1 cellular context compared by ENCODE assay signal in the genomic region with DNA sequence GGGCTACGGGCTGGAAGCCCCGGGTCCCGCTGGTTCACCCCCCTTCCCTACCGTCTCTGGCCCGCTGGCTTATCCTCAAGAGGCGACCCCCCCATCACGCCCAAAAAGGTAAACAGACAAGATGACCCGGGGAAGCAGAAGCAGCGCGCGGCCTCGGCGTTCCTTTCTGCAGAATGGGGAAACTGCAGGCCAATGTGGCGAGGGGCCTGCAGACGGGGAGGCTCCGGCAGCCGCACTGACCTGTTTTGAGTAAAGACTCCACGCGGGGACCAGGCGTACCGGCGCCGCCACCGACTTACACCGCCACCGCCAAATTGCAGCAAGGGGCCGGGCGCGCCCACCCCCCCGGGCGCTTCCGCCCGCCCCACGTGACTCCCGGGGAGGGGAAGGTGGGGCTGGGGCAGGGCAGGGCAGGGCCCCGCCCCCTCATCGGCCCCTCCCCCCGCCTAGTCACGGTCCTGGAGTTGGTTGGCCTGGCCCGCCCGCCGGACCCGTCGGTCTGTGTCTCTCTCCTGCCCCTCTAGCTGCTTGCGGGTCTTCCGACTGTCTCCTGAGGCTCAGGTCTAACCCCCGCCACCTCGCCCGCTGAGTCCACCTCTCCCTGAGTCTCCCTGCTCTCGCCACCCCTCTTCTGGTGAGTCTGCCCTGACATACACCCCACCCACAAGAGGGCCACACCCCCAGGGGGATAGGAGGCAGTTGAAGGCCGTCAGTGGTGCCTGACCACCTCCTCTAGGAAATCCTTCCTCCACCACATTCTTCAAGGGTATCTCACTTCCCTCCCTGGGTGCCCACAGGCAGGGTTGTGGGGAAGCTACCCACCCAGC.
TF ChIP-seq lines count a peak whose summit lies in the region.

A gene (minus strand): TSS at position 321 of the 827 bp plus-strand sequence. CDS start 25,280 bp downstream, outside the sequence.

TF ChIP-seq in HepG2, 621 proteins besides CTCF, POLR2A, EP300 and RAD21 (continued from another document and continues in another):
- TF ChIP-seq, protein P1, sequence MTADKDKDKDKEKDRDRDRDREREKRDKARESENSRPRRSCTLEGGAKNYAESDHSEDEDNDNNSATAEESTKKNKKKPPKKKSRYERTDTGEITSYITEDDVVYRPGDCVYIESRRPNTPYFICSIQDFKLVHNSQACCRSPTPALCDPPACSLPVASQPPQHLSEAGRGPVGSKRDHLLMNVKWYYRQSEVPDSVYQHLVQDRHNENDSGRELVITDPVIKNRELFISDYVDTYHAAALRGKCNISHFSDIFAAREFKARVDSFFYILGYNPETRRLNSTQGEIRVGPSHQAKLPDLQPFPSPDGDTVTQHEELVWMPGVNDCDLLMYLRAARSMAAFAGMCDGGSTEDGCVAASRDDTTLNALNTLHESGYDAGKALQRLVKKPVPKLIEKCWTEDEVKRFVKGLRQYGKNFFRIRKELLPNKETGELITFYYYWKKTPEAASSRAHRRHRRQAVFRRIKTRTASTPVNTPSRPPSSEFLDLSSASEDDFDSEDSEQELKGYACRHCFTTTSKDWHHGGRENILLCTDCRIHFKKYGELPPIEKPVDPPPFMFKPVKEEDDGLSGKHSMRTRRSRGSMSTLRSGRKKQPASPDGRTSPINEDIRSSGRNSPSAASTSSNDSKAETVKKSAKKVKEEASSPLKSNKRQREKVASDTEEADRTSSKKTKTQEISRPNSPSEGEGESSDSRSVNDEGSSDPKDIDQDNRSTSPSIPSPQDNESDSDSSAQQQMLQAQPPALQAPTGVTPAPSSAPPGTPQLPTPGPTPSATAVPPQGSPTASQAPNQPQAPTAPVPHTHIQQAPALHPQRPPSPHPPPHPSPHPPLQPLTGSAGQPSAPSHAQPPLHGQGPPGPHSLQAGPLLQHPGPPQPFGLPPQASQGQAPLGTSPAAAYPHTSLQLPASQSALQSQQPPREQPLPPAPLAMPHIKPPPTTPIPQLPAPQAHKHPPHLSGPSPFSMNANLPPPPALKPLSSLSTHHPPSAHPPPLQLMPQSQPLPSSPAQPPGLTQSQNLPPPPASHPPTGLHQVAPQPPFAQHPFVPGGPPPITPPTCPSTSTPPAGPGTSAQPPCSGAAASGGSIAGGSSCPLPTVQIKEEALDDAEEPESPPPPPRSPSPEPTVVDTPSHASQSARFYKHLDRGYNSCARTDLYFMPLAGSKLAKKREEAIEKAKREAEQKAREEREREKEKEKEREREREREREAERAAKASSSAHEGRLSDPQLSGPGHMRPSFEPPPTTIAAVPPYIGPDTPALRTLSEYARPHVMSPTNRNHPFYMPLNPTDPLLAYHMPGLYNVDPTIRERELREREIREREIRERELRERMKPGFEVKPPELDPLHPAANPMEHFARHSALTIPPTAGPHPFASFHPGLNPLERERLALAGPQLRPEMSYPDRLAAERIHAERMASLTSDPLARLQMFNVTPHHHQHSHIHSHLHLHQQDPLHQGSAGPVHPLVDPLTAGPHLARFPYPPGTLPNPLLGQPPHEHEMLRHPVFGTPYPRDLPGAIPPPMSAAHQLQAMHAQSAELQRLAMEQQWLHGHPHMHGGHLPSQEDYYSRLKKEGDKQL (CRISPR knock-in tag; IDR thresholded peaks at IDR 0.05; ENCODE audit: low read depth) = no peak
- no peak for TF ChIP-seq GABPA (IDR thresholded peaks at IDR 0.05; ENCODE audit: low read depth, low read length)
- TF ChIP-seq GABPA (CRISPR knock-in tag; IDR thresholded peaks at IDR 0.05; ENCODE audit: low read depth) = peak; percentile 4; the same call in 1 of the 2 replicates
- TF ChIP-seq, protein P2, sequence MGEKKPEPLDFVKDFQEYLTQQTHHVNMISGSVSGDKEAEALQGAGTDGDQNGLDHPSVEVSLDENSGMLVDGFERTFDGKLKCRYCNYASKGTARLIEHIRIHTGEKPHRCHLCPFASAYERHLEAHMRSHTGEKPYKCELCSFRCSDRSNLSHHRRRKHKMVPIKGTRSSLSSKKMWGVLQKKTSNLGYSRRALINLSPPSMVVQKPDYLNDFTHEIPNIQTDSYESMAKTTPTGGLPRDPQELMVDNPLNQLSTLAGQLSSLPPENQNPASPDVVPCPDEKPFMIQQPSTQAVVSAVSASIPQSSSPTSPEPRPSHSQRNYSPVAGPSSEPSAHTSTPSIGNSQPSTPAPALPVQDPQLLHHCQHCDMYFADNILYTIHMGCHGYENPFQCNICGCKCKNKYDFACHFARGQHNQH (CRISPR knock-in tag; IDR thresholded peaks at IDR 0.05) = 0 out of 2 replicates have a peak, but pooled peaks have one; percentile 53
- TF ChIP-seq ZNF446 (CRISPR knock-in tag; IDR thresholded peaks at IDR 0.05) = 0 out of 2 replicates have a peak, but pooled peaks have one; percentile 24
- peak; percentile 79 for TF ChIP-seq RBFOX2 (IDR thresholded peaks at IDR 0.05; ENCODE audit: low read depth, low read length)
- TF ChIP-seq, protein P3, sequence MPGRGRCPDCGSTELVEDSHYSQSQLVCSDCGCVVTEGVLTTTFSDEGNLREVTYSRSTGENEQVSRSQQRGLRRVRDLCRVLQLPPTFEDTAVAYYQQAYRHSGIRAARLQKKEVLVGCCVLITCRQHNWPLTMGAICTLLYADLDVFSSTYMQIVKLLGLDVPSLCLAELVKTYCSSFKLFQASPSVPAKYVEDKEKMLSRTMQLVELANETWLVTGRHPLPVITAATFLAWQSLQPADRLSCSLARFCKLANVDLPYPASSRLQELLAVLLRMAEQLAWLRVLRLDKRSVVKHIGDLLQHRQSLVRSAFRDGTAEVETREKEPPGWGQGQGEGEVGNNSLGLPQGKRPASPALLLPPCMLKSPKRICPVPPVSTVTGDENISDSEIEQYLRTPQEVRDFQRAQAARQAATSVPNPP (CRISPR knock-in tag; IDR thresholded peaks at IDR 0.05) = 0 out of 2 replicates have a peak, but pooled peaks have one; percentile 52
- peak; percentile 68; the same call in 1 of the 2 replicates for TF ChIP-seq KLF12 (CRISPR knock-in tag; IDR thresholded peaks at IDR 0.05; ENCODE audit: borderline replicate concordance)
- TF ChIP-seq, protein P4, sequence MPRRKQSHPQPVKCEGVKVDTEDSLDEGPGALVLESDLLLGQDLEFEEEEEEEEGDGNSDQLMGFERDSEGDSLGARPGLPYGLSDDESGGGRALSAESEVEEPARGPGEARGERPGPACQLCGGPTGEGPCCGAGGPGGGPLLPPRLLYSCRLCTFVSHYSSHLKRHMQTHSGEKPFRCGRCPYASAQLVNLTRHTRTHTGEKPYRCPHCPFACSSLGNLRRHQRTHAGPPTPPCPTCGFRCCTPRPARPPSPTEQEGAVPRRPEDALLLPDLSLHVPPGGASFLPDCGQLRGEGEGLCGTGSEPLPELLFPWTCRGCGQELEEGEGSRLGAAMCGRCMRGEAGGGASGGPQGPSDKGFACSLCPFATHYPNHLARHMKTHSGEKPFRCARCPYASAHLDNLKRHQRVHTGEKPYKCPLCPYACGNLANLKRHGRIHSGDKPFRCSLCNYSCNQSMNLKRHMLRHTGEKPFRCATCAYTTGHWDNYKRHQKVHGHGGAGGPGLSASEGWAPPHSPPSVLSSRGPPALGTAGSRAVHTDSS (CRISPR knock-in tag; conservative IDR thresholded peaks at IDR 0.05) = no peak
- 0 out of 2 replicates have a peak, but pooled peaks have one; percentile 11 for TF ChIP-seq RXRB (CRISPR knock-in tag; IDR thresholded peaks at IDR 0.05; ENCODE audit: borderline replicate concordance)
- TF ChIP-seq HOXA3 (CRISPR knock-in tag; IDR thresholded peaks at IDR 0.05) = peak; percentile 21; the same call in 1 of the 2 replicates
- TF ChIP-seq IRF2 (CRISPR knock-in tag; IDR thresholded peaks at IDR 0.05) = no peak
- TF ChIP-seq ZNF234 (CRISPR knock-in tag; conservative IDR thresholded peaks at IDR 0.05) = peak; percentile 71; the same call in 1 of the 2 replicates
- TF ChIP-seq, protein P5, sequence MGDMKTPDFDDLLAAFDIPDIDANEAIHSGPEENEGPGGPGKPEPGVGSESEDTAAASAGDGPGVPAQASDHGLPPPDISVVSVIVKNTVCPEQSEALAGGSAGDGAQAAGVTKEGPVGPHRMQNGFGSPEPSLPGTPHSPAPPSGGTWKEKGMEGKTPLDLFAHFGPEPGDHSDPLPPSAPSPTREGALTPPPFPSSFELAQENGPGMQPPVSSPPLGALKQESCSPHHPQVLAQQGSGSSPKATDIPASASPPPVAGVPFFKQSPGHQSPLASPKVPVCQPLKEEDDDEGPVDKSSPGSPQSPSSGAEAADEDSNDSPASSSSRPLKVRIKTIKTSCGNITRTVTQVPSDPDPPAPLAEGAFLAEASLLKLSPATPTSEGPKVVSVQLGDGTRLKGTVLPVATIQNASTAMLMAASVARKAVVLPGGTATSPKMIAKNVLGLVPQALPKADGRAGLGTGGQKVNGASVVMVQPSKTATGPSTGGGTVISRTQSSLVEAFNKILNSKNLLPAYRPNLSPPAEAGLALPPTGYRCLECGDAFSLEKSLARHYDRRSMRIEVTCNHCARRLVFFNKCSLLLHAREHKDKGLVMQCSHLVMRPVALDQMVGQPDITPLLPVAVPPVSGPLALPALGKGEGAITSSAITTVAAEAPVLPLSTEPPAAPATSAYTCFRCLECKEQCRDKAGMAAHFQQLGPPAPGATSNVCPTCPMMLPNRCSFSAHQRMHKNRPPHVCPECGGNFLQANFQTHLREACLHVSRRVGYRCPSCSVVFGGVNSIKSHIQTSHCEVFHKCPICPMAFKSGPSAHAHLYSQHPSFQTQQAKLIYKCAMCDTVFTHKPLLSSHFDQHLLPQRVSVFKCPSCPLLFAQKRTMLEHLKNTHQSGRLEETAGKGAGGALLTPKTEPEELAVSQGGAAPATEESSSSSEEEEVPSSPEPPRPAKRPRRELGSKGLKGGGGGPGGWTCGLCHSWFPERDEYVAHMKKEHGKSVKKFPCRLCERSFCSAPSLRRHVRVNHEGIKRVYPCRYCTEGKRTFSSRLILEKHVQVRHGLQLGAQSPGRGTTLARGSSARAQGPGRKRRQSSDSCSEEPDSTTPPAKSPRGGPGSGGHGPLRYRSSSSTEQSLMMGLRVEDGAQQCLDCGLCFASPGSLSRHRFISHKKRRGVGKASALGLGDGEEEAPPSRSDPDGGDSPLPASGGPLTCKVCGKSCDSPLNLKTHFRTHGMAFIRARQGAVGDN (CRISPR knock-in tag; IDR thresholded peaks at IDR 0.05) = peak; percentile 69
- TF ChIP-seq NFKBIZ (CRISPR knock-in tag; IDR thresholded peaks at IDR 0.05) = peak; percentile 58; the same call in 1 of the 2 replicates
- TF ChIP-seq MYC (CRISPR knock-in tag; IDR thresholded peaks at IDR 0.05; ENCODE audit: borderline replicate concordance) = peak; percentile 55; the same call in 1 of the 2 replicates
- TF ChIP-seq TAF15 (IDR thresholded peaks at IDR 0.05; ENCODE audit: low read depth, low read length, poor library complexity, severe bottlenecking) = no peak
- TF ChIP-seq, protein P6, sequence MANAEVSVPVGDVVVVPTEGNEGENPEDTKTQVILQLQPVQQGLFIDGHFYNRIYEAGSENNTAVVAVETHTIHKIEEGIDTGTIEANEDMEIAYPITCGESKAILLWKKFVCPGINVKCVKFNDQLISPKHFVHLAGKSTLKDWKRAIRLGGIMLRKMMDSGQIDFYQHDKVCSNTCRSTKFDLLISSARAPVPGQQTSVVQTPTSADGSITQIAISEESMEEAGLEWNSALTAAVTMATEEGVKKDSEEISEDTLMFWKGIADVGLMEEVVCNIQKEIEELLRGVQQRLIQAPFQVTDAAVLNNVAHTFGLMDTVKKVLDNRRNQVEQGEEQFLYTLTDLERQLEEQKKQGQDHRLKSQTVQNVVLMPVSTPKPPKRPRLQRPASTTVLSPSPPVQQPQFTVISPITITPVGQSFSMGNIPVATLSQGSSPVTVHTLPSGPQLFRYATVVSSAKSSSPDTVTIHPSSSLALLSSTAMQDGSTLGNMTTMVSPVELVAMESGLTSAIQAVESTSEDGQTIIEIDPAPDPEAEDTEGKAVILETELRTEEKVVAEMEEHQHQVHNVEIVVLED (CRISPR knock-in tag; IDR thresholded peaks at IDR 0.05; ENCODE audit: borderline replicate concordance) = no peak
- TF ChIP-seq ZNF550 (CRISPR knock-in tag; IDR thresholded peaks at IDR 0.05; ENCODE audit: borderline replicate concordance) = no peak
- TF ChIP-seq, protein P7, sequence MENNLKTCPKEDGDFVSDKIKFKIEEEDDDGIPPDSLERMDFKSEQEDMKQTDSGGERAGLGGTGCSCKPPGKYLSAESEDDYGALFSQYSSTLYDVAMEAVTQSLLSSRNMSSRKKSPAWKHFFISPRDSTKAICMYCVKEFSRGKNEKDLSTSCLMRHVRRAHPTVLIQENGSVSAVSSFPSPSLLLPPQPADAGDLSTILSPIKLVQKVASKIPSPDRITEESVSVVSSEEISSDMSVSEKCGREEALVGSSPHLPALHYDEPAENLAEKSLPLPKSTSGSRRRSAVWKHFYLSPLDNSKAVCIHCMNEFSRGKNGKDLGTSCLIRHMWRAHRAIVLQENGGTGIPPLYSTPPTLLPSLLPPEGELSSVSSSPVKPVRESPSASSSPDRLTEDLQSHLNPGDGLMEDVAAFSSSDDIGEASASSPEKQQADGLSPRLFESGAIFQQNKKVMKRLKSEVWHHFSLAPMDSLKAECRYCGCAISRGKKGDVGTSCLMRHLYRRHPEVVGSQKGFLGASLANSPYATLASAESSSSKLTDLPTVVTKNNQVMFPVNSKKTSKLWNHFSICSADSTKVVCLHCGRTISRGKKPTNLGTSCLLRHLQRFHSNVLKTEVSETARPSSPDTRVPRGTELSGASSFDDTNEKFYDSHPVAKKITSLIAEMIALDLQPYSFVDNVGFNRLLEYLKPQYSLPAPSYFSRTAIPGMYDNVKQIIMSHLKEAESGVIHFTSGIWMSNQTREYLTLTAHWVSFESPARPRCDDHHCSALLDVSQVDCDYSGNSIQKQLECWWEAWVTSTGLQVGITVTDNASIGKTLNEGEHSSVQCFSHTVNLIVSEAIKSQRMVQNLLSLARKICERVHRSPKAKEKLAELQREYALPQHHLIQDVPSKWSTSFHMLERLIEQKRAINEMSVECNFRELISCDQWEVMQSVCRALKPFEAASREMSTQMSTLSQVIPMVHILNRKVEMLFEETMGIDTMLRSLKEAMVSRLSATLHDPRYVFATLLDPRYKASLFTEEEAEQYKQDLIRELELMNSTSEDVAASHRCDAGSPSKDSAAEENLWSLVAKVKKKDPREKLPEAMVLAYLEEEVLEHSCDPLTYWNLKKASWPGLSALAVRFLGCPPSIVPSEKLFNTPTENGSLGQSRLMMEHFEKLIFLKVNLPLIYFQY (CRISPR knock-in tag; IDR thresholded peaks at IDR 0.05; ENCODE audit: borderline replicate concordance) = peak; percentile 70; the same call in 1 of the 2 replicates
- TF ChIP-seq ZNF772 (CRISPR knock-in tag; IDR thresholded peaks at IDR 0.05) = 0 out of 2 replicates have a peak, but pooled peaks have one; percentile 17
- TF ChIP-seq THYN1 (CRISPR knock-in tag; IDR thresholded peaks at IDR 0.05; ENCODE audit: borderline replicate concordance, low read depth) = 0 out of 2 replicates have a peak, but pooled peaks have one; percentile 54
- TF ChIP-seq LCORL (IDR thresholded peaks at IDR 0.05) = no peak
- no peak for TF ChIP-seq LCORL (CRISPR knock-in tag; IDR thresholded peaks at IDR 0.05)
- TF ChIP-seq SP5 (CRISPR knock-in tag; IDR thresholded peaks at IDR 0.05; ENCODE audit: borderline replicate concordance, low read depth) = peak; percentile 26; the same call in 1 of the 2 replicates
- no peak for TF ChIP-seq ZNF644 (CRISPR knock-in tag; IDR thresholded peaks at IDR 0.05; ENCODE audit: low read depth)
- TF ChIP-seq RNF2 (conservative IDR thresholded peaks at IDR 0.05; ENCODE audit: low read depth) = no peak
- peak; percentile 17; the same call in 1 of the 2 replicates for TF ChIP-seq ZNF264 (CRISPR knock-in tag; IDR thresholded peaks at IDR 0.05)
- peak; percentile 43; the same call in 1 of the 2 replicates for TF ChIP-seq FOXC1 (CRISPR knock-in tag; IDR thresholded peaks at IDR 0.05; ENCODE audit: borderline replicate concordance)
- TF ChIP-seq ZMYM4 (CRISPR knock-in tag; IDR thresholded peaks at IDR 0.05) = peak; percentile 14; the same call in 1 of the 2 replicates
- no peak for TF ChIP-seq TP53 (CRISPR knock-in tag; conservative IDR thresholded peaks at IDR 0.05)
- peak; percentile 37; the same call in 1 of the 2 replicates for TF ChIP-seq ZBTB7B (CRISPR knock-in tag; IDR thresholded peaks at IDR 0.05)
- TF ChIP-seq ZNF501 (CRISPR knock-in tag; IDR thresholded peaks at IDR 0.05) = peak; percentile 77
